In genomic region chr10:17943033-17943745, GRCh38 we compare ENCODE assay signal across 27 cellular contexts. TPM values are rescaled to one million over a fixed set of nuclear protein-coding genes. Genes with fewer than 3 reads are reported as not detected.
DNase-seq lines count a peak whose midpoint lies in the region; ATAC-seq, FAIRE-seq and TF ChIP-seq lines count a peak whose summit lies in the region.
"Had no signal": no experiment of that assay in that cellular context is flagged by ENCODE, and none has a peak within 500 bp of the region (broad histone marks: within the 10 kb centered on the region; RNA-seq: fewer than 3 reads in every experiment).

No MANE protein-coding gene starts in this region.

- no peaks in the 10 kb centered on the region for H3K9me3 ChIP-seq in HCT116 (ENCODE audit: control insufficient read depth in 1 of 2, insufficient read depth in 1 of 2, low read depth in 1 of 2, low read length in 2 of 2)
- H3K9me3 ChIP-seq in transverse colon, result no peaks in the 10 kb centered on the region
- H3K9me3 ChIP-seq in pancreas, result no peaks in the 10 kb centered on the region

- H4K20me1 ChIP-seq in HCT116 (ENCODE audit: insufficient read depth), result no peaks in the 10 kb centered on the region

- intact Hi-C loops in HCT116 (cut with micrococcal nuclease), result no loop called here
- intact Hi-C loops in transverse colon (cut with DNase I; ENCODE audit: low total_unique reads), result no loop called here
- intact Hi-C loops in pancreas (cut with DNase I), result no loop called here

- no TSS peak for BruUV-seq in HCT116 (replicated peaks; lab: Mats Ljungman, UMichigan)

- H3K4me1 ChIP-seq in HCT116 (ENCODE audit: control insufficient read depth in 1 of 2, insufficient read depth in 2 of 2, low read length in 2 of 2), result peaks cover 0 to 7% of the 10 kb centered on the region in 2 experiments; a peak in 1 of 4 replicates
- no peaks in the 10 kb centered on the region for H3K4me1 ChIP-seq in foreskin keratinocyte
- H3K4me1 ChIP-seq in transverse colon, result no peaks in the 10 kb centered on the region
- H3K4me1 ChIP-seq in pancreas, result no peaks in the 10 kb centered on the region

- TF ChIP-seq EP300 in transverse colon (IDR thresholded peaks at IDR 0.05; ENCODE audit: low read depth), result no peak

- FAIRE-seq in pancreas (lab: Jason Lieb, UNC), result no peak
- FAIRE-seq: GM12892, GM19239 had no signal

- no peak overlapping the region for H2AFZ ChIP-seq in HCT116 (ENCODE audit: low read depth, low read length, poor library complexity, severe bottlenecking)

- no peaks in the 10 kb centered on the region for H3K79me2 ChIP-seq in HCT116 (ENCODE audit: insufficient read depth, low read length)

- H3K27me3 ChIP-seq in HCT116 (ENCODE audit: insufficient read depth, low read length), result no peaks in the 10 kb centered on the region
- peaks cover 2% of the 10 kb centered on the region for H3K27me3 ChIP-seq in foreskin keratinocyte
- H3K27me3 ChIP-seq in transverse colon, result no peaks in the 10 kb centered on the region
- H3K27me3 ChIP-seq in pancreas, result no peaks in the 10 kb centered on the region

- CTCF ChIA-PET in HCT116 (lab: Charles Lee) (no interaction called here), RWPE1 (lab: Yijun Ruan, JAX) (interaction anchor here (0.5 kb wide), 1 partner anchor 155 kb away, joined by 4 read pairs; no protein-coding TSS in a partner anchor)

- no peak for ATAC-seq in HCT116
- peak; percentile 97 for ATAC-seq in foreskin keratinocyte
- no peak for ATAC-seq in GM19035 (IDR thresholded peaks at IDR 0.05; ENCODE audit: unreplicated experiment)
- no peak for ATAC-seq in pancreas

- H3K36me3 ChIP-seq in HCT116 (ENCODE audit: control insufficient read depth in 1 of 2, insufficient read depth in 2 of 2, low read length in 2 of 2) (no peaks in the 10 kb centered on the region), transverse colon (no peaks in the 10 kb centered on the region), pancreas (no peaks in the 10 kb centered on the region)

- POLR2A ChIA-PET in HCT116 (lab: Charles Lee), result no interaction called here
- POLR2A ChIA-PET in RWPE1 (lab: Yijun Ruan, JAX; ENCODE audit: low non-redundant PET), result no interaction called here

- TF ChIP-seq POLR2A in HCT116 (IDR thresholded peaks at IDR 0.05; ENCODE audit: borderline replicate concordance, extremely low read depth, insufficient read depth, insufficient read length) (no peak), transverse colon (IDR thresholded peaks at IDR 0.05) (no peak)

- in situ Hi-C loops in transverse colon (cut with MboI; ENCODE audit: low pct_ligation_motif_present in 1 of 4, low pct_unique_long_range_greater_than_20kb in 1 of 4, low sequenced_read_pairs in 3 of 4), result no loop called here

- no peak overlapping the region for H3K4me2 ChIP-seq in HCT116 (ENCODE audit: low read length)

- no peak overlapping the region for H3K27ac ChIP-seq in HCT116 (ENCODE audit: low read depth, low read length)
- no peak overlapping the region for H3K27ac ChIP-seq in RWPE1
- H3K27ac ChIP-seq in foreskin keratinocyte, result no peak overlapping the region
- no peak overlapping the region for H3K27ac ChIP-seq in transverse colon
- no peak overlapping the region for H3K27ac ChIP-seq in pancreas
- H3K27ac ChIP-seq: SK-N-MC had no signal

- DNase-seq in HCT116 (ENCODE audit: low read depth, low spot score), result no peak
- peak; percentile 17 for DNase-seq in RWPE1 (ENCODE audit: low spot score)
- DNase-seq in foreskin keratinocyte, result peak; percentile 42 to 48
- DNase-seq in transverse colon, result peak; percentile 8
- DNase-seq in 8988T, result no peak
- DNase-seq in pancreas, result no peak
- DNase-seq: C1 segment of cervical spinal cord; CD4-positive, alpha-beta memory T cell; COR-L47; DMS79; EL; GF-D8; MV-4-11; NCI-H1694; NCI-H2029 treated with DMSO at 0.1 percent for 48 hours; NCI-H446 treated with DMSO at 0.1 percent for 48 hours; NCI-H526; NCI-H82; NK-92 treated with Interleukin-12 subunit alpha and Interleukin-12 subunit beta, amount 100 ng/mL, for 24 hours; SIG-M5 had no signal

- H3K4me3 ChIP-seq in HCT116 (replicated peaks in 1 of 2; ENCODE audit: low read depth in 1 of 2, low read length in 2 of 2) (no peak overlapping the region), transverse colon (no peak overlapping the region), pancreas (no peak overlapping the region)
- H3K4me3 ChIP-seq: SK-N-MC had no signal

- no peak for TF ChIP-seq RAD21 in HCT116 (IDR thresholded peaks at IDR 0.05; ENCODE audit: low read depth)

- TF ChIP-seq CTCF in HCT116 (IDR thresholded peaks at IDR 0.05 in 2 of 3, conservative IDR thresholded peaks at IDR 0.05 in 1 of 3; ENCODE audit: borderline replicate concordance in 1 of 3, insufficient read depth in 1 of 3, low read depth in 2 of 3, low read length in 2 of 3), result no peak
- TF ChIP-seq CTCF in RWPE1 (conservative IDR thresholded peaks at IDR 0.05; ENCODE audit: low read depth), result no peak
- no peak for TF ChIP-seq CTCF in foreskin keratinocyte (conservative IDR thresholded peaks at IDR 0.05)
- TF ChIP-seq CTCF in transverse colon (IDR thresholded peaks at IDR 0.05), result no peak
- TF ChIP-seq CTCF in pancreas (IDR thresholded peaks at IDR 0.05), result no peak

- WGBS in transverse colon (ENCODE audit: low coverage in 1 of 2), 2 donors, result 55 to 66% methylated on average over 2 to 3 of the region's 3 CpGs
- WGBS in pancreas, 2 donors, result 49 to 55% methylated on average over 3 of the region's 3 CpGs

- no peaks in the 10 kb centered on the region for H3K9me2 ChIP-seq in HCT116 (ENCODE audit: insufficient read depth)

- RAD21 ChIA-PET in HCT116 (lab: Charles Lee; ENCODE audit: low non-redundant PET in 1 of 2, low total read pairs in 2 of 2, uncharacterized antibody in 2 of 2, unreplicated experiment in 2 of 2), result no interaction called here

- H3K9ac ChIP-seq in HCT116 (ENCODE audit: low read length), result no peak overlapping the region

TF ChIP-seq in HCT116, 20 proteins besides CTCF, POLR2A, EP300 and RAD21:
- no peak for TF ChIP-seq EZH2 (IDR thresholded peaks at IDR 0.05)
- TF ChIP-seq JUND (IDR thresholded peaks at IDR 0.05), result peak; percentile 27; the same call in 1 of the 2 replicates

RNA-seq across cellular contexts. Expression of gene SLC39A12, which starts 8.5 kb away (rescaled TPM):
- not detected for total RNA-seq in HCT116 (2021; ENCODE audit: unreplicated experiment)
- not detected in 2 replicates for polyA plus RNA-seq in HCT116 (2012)
- not detected in 2 replicates for total RNA-seq in foreskin keratinocyte
- polyA plus RNA-seq in foreskin keratinocyte, result not detected in 2 replicates
- under 1 TPM in 1 of 4 donors, not detected in 3; 0.14 TPM for total RNA-seq in transverse colon
- not detected for total RNA-seq in pancreas
- polyA plus RNA-seq in pancreas, result under 1 TPM in 1 of 2 donors, not detected in 1; 0.05 TPM
- total RNA-seq: A673; CD4-positive, alpha-beta memory T cell; H4; M059J had no signal
- polyA plus RNA-seq: CD4-positive, alpha-beta memory T cell had no signal

Comparison
In these comparisons a context has a peak if more than half of its experiments do, and no peak if none do; other contexts are left out.
1. DNase-seq: peak in RWPE1 (single experiment), foreskin keratinocyte (2 of 2) and transverse colon (single experiment); none in HCT116 (single experiment), 8988T (single experiment) and pancreas (0 of 6).